In genomic region chr10:37895674-37896073, GRCh38 we compare ENCODE assay signal across 38 cellular contexts.
"Had no signal": no experiment of that assay in that cellular context is flagged by ENCODE, and none has a peak within 500 bp of the region (broad histone marks: within the 10 kb centered on the region; RNA-seq: fewer than 3 reads in every experiment).

No MANE protein-coding gene starts in this region.

- H3K4me3 ChIP-seq: ascending aorta, cardiac muscle cell had no signal

- H3K27me3 ChIP-seq: ascending aorta, cardiac muscle cell had no signal

- H3K4me3 Mint-ChIP-seq: activated B cell treated with CpG ODN at 0.5 μM for 24 hours; activated CD4-positive, alpha-beta memory T cell treated with anti-CD3 and anti-CD28 coated beads for 36 hours; activated CD4-positive, alpha-beta T cell treated with anti-CD3 and anti-CD28 coated beads, Interleukin-2, amount 10 ng/mL, durations not matched to agents 24 days and 14 days; activated CD8-positive, alpha-beta T cell treated with anti-CD3 and anti-CD28 coated beads for 36 hours; activated naive CD4-positive, alpha-beta T cell treated with anti-CD3 and anti-CD28 coated beads for 36 hours; activated naive CD8-positive, alpha-beta T cell treated with anti-CD3 and anti-CD28 coated beads, Interleukin-2, amount 10 ng/mL, durations not matched to agents 7 days and 5 days; activated T-cell treated with anti-CD3 and anti-CD28 coated beads, Interleukin-2, amount 50 U/mL, for 4 hours; activated T-cell treated with anti-CD3 and anti-CD28 coated beads, Interleukin-2, amount 50 U/mL, for 72 hours; activated T-helper 1 cell treated with anti-CD3 and anti-CD28 coated beads, Interleukin-12 subunit alpha, Interleukin-12 subunit beta, Interleukin-2, Interleukin-4 antibody, amounts not matched to agents 30 ng/mL and 10 ng/mL and 1 ng/mL, durations not matched to agents 14 hours and 24 hours and 36 hours; activated T-helper 17 cell treated with anti-CD3 and anti-CD28 coated beads, Interleukin-2, amount 50 U/mL, for 72 hours; brain; central memory CD8-positive, alpha-beta T cell; T-helper 1 cell treated with Interleukin-12 subunit alpha and Interleukin-12 subunit beta and Interleukin-4 antibody, amounts not matched to agents 30 μg/mL and 1 μg/mL, for 36 hours; T-helper 2 cell treated with Interferon-gamma antibody and Interleukin-4, amounts not matched to agents 5 μg/mL and 100 μg/mL, for 36 hours had no signal

- H3K27me3 Mint-ChIP-seq: activated CD4-positive, alpha-beta memory T cell treated with anti-CD3 and anti-CD28 coated beads for 36 hours; activated CD4-positive, alpha-beta T cell treated with anti-CD3 and anti-CD28 coated beads, Interleukin-2, amount 10 ng/mL, durations not matched to agents 24 days and 14 days; activated CD8-positive, alpha-beta T cell treated with anti-CD3 and anti-CD28 coated beads for 36 hours; activated naive CD8-positive, alpha-beta T cell treated with anti-CD3 and anti-CD28 coated beads, Interleukin-2, amount 10 ng/mL, durations not matched to agents 7 days and 5 days; brain; central memory CD8-positive, alpha-beta T cell had no signal

- ATAC-seq: activated CD8-positive, alpha-beta T cell treated with anti-CD3 and anti-CD28 coated beads for 36 hours; activated naive CD4-positive, alpha-beta T cell treated with anti-CD3 and anti-CD28 coated beads, Interleukin-2, amount 50 U/mL, for 72 hours; activated T-cell treated with anti-CD3 and anti-CD28 coated beads, Interleukin-2, amount 50 U/mL, for 4 hours; activated T-cell treated with anti-CD3 and anti-CD28 coated beads, Interleukin-2, amount 50 U/mL, for 72 hours; activated T-helper 17 cell treated with anti-CD3 and anti-CD28 coated beads, Interleukin-2, amount 50 U/mL, for 72 hours had no signal

- DNase-seq: activated B cell treated with CpG ODN at 0.5 μM for 24 hours; activated CD4-positive, alpha-beta memory T cell treated with anti-CD3 and anti-CD28 coated beads for 36 hours; activated CD4-positive, alpha-beta T cell treated with anti-CD3 and anti-CD28 coated beads for 4 hours; activated CD4-positive, alpha-beta T cell treated with anti-CD3 and anti-CD28 coated beads, Interleukin-2, amount 10 ng/mL, durations not matched to agents 24 days and 14 days; activated CD4-positive, alpha-beta T cell treated with anti-CD3 and anti-CD28 coated beads, Interleukin-2, amount 50 U/mL, for 1 hour; activated CD4-positive, alpha-beta T cell treated with anti-CD3 and anti-CD28 coated beads, Interleukin-2, amount 50 U/mL, for 4 hours; activated CD4-positive, CD25-positive, alpha-beta regulatory T cell treated with anti-CD3 and anti-CD28 coated beads, Interleukin-2, amount 50 U/mL, for 72 hours; activated CD8-positive, alpha-beta memory T cell treated with anti-CD3 and anti-CD28 coated beads, Interleukin-2, amount 50 U/mL, for 4 hours; activated CD8-positive, alpha-beta T cell treated with anti-CD3 and anti-CD28 coated beads for 36 hours; activated effector memory CD4-positive, alpha-beta T cell treated with anti-CD3 and anti-CD28 coated beads, Interleukin-2, amount 50 U/mL, for 16 hours; activated gamma-delta T cell treated with Interleukin-2 at 50 U/mL for 16 hours; activated naive CD4-positive, alpha-beta T cell; activated naive CD4-positive, alpha-beta T cell treated with anti-CD3 and anti-CD28 coated beads for 36 hours; activated naive CD4-positive, alpha-beta T cell treated with anti-CD3 and anti-CD28 coated beads, Interleukin-2, amount 50 U/mL, for 16 hours; activated naive CD8-positive, alpha-beta T cell treated with anti-CD3 and anti-CD28 coated beads, Interleukin-2, amount 10 ng/mL, durations not matched to agents 7 days and 5 days; activated T-cell treated with anti-CD3 and anti-CD28 coated beads for 4 hours; activated T-cell treated with anti-CD3 and anti-CD28 coated beads, Interleukin-2, amount 50 U/mL, for 1 hour; activated T-cell treated with anti-CD3 and anti-CD28 coated beads, Interleukin-2, amount 50 U/mL, for 4 hours; activated T-cell treated with anti-CD3 and anti-CD28 coated beads, Interleukin-2, amount 50 U/mL, for 72 hours; amygdala; anterior cingulate cortex; caudate nucleus; cerebellar nuclear complex; T-helper 1 cell; T-helper 2 cell; T-helper 9 cell had no signal

- H3K4me1 ChIP-seq: ascending aorta had no signal

- H3K36me3 ChIP-seq: ascending aorta, cardiac muscle cell had no signal

- H3K4me1 Mint-ChIP-seq: activated B cell treated with CpG ODN at 0.5 μM for 24 hours; activated CD4-positive, alpha-beta T cell treated with anti-CD3 and anti-CD28 coated beads, Interleukin-2, amount 10 ng/mL, durations not matched to agents 24 days and 14 days; activated naive CD8-positive, alpha-beta T cell treated with anti-CD3 and anti-CD28 coated beads, Interleukin-2, amount 10 ng/mL, durations not matched to agents 7 days and 5 days; activated T-helper 17 cell treated with anti-CD3 and anti-CD28 coated beads, Interleukin-2, amount 50 U/mL, for 72 hours; brain; central memory CD8-positive, alpha-beta T cell had no signal

- FAIRE-seq: bronchial epithelial cell, TTC549 had no signal

- H3K27ac Mint-ChIP-seq: activated B cell treated with CpG ODN at 0.5 μM for 24 hours; activated CD4-positive, alpha-beta memory T cell treated with anti-CD3 and anti-CD28 coated beads for 36 hours; activated CD4-positive, alpha-beta T cell treated with anti-CD3 and anti-CD28 coated beads, Interleukin-2, amount 10 ng/mL, durations not matched to agents 24 days and 14 days; activated CD8-positive, alpha-beta T cell treated with anti-CD3 and anti-CD28 coated beads for 36 hours; activated naive CD4-positive, alpha-beta T cell treated with anti-CD3 and anti-CD28 coated beads for 36 hours; activated naive CD4-positive, alpha-beta T cell treated with anti-CD3 and anti-CD28 coated beads, Interleukin-2, amount 50 U/mL, for 72 hours; activated naive CD8-positive, alpha-beta T cell treated with anti-CD3 and anti-CD28 coated beads, Interleukin-2, amount 10 ng/mL, durations not matched to agents 7 days and 5 days; activated T-cell treated with anti-CD3 and anti-CD28 coated beads, Interleukin-2, amount 50 U/mL, for 72 hours; activated T-helper 1 cell treated with anti-CD3 and anti-CD28 coated beads, Interleukin-12 subunit alpha, Interleukin-12 subunit beta, Interleukin-2, Interleukin-4 antibody, amounts not matched to agents 30 ng/mL and 10 ng/mL and 1 ng/mL, durations not matched to agents 14 hours and 24 hours and 36 hours; activated T-helper 17 cell treated with anti-CD3 and anti-CD28 coated beads, Interleukin-2, amount 50 U/mL, for 72 hours; brain; T-helper 1 cell treated with Interleukin-12 subunit alpha and Interleukin-12 subunit beta and Interleukin-4 antibody, amounts not matched to agents 30 μg/mL and 1 μg/mL, for 36 hours; T-helper 2 cell treated with Interferon-gamma antibody and Interleukin-4, amounts not matched to agents 5 μg/mL and 100 μg/mL, for 36 hours had no signal

- H3K36me3 Mint-ChIP-seq: activated naive CD8-positive, alpha-beta T cell treated with anti-CD3 and anti-CD28 coated beads, Interleukin-2, amount 10 ng/mL, durations not matched to agents 7 days and 5 days had no signal

- H3K27ac ChIP-seq: ascending aorta, cardiac muscle cell, VCaP had no signal
